Comparison of ENCODE assay signal across 10 cellular contexts in the genomic region with DNA sequence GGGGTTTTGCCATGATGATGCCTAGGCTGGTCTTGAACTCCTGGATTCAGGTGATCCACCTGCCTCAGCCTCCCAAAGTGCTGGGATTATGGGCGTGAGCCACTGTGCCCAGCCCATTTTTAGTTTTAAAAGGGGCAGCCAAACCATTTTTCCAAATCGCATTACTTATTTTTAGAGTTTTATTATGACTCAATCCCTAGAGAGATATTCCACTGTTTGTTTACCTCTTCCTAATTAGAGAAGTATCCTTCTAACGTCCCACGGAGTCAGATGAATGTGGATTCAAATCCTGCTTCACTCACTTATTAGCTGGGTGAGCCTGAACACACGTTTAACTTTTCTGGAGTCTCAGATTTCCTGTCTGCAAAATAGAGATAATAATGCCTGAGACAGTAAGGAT. TPM values are rescaled to one million over a fixed set of nuclear protein-coding genes. Genes with fewer than 3 reads are reported as not detected.
"Had no signal": no experiment of that assay in that cellular context is flagged by ENCODE, and none has a peak within 500 bp of the region (broad histone marks: within the 10 kb centered on the region; RNA-seq: fewer than 3 reads in every experiment).

No MANE protein-coding gene starts in this region.

- H3K4me3 ChIP-seq: GM23248, GM23338, HAP-1 had no signal

- DNase-seq: GM23248, GOT3, H7, H9, HCEC 1CT, HFFc6 had no signal

- H3K9me3 ChIP-seq: HAP-1 had no signal

- H3K27ac ChIP-seq: GM23248 had no signal

- ATAC-seq: GM23338, HCT116 had no signal

- H3K36me3 ChIP-seq: HAP-1 had no signal

RNA-seq across cellular contexts. Expression of gene WNT8B, which starts 15.2 kb away (rescaled TPM):
- total RNA-seq: GM23248, H4, H9, HFFc6 had no signal
- polyA plus RNA-seq: GM23248 had no signal
